Comparison of ENCODE assay signal across 28 cellular contexts in genomic region chr7:134535272-134535918, GRCh38. TPM values are rescaled to one million over a fixed set of nuclear protein-coding genes. Genes with fewer than 3 reads are reported as not detected.
"Had no signal": no experiment of that assay in that cellular context is flagged by ENCODE, and none has a peak within 500 bp of the region (broad histone marks: within the 10 kb centered on the region; RNA-seq: fewer than 3 reads in every experiment).

No MANE protein-coding gene starts in this region.

- H3K4me3 Mint-ChIP-seq: activated CD4-positive, alpha-beta T cell treated with anti-CD3 and anti-CD28 coated beads for 36 hours; activated T-cell treated with anti-CD3 and anti-CD28 coated beads, Interleukin-2, amount 50 U/mL, for 24 hours; activated T-helper 17 cell treated with anti-CD3 and anti-CD28 coated beads, Interleukin-2, amount 50 U/mL, for 72 hours; central memory CD8-positive, alpha-beta T cell; effector memory CD8-positive, alpha-beta T cell; natural killer cell; stimulated activated naive CD8-positive, alpha-beta T cell treated with anti-CD3 and anti-CD28 coated beads, Interleukin-15, Interleukin-2, amounts not matched to agents 100 ng/mL and 50 ng/mL, for 24 hours; WTC11 had no signal

- ATAC-seq: activated CD4-positive, alpha-beta T cell treated with anti-CD3 and anti-CD28 coated beads for 36 hours; activated naive CD4-positive, alpha-beta T cell treated with anti-CD3 and anti-CD28 coated beads, Interleukin-2, amount 50 U/mL, for 72 hours; activated T-helper 17 cell treated with anti-CD3 and anti-CD28 coated beads, Interleukin-2, amount 50 U/mL, for 72 hours; effector memory CD8-positive, alpha-beta T cell; esophagus mucosa; natural killer cell; WTC11 had no signal

- H3K4me1 ChIP-seq: adrenal gland, ascending aorta had no signal

- H3K27me3 Mint-ChIP-seq: activated T-cell treated with anti-CD3 and anti-CD28 coated beads, Interleukin-2, amount 50 U/mL, for 24 hours; stimulated activated naive CD8-positive, alpha-beta T cell treated with anti-CD3 and anti-CD28 coated beads, Interleukin-15, Interleukin-2, amounts not matched to agents 100 ng/mL and 50 ng/mL, for 24 hours had no signal

- H3K27ac Mint-ChIP-seq: activated CD4-positive, alpha-beta T cell treated with anti-CD3 and anti-CD28 coated beads for 36 hours; activated naive CD4-positive, alpha-beta T cell treated with anti-CD3 and anti-CD28 coated beads, Interleukin-2, amount 50 U/mL, for 72 hours; activated T-cell treated with anti-CD3 and anti-CD28 coated beads, Interleukin-2, amount 50 U/mL, for 24 hours; activated T-helper 17 cell treated with anti-CD3 and anti-CD28 coated beads, Interleukin-2, amount 50 U/mL, for 72 hours; effector memory CD8-positive, alpha-beta T cell; natural killer cell; stimulated activated naive CD8-positive, alpha-beta T cell treated with anti-CD3 and anti-CD28 coated beads, Interleukin-15, Interleukin-2, amounts not matched to agents 100 ng/mL and 50 ng/mL, for 24 hours; WTC11 had no signal

- DNase-seq: activated CD4-positive, alpha-beta T cell treated with anti-CD3 and anti-CD28 coated beads for 36 hours; activated CD4-positive, alpha-beta T cell treated with anti-CD3 and anti-CD28 coated beads, Interleukin-2, amount 50 U/mL, for 4 hours; activated CD8-positive, alpha-beta memory T cell treated with anti-CD3 and anti-CD28 coated beads for 24 hours; activated CD8-positive, alpha-beta memory T cell treated with anti-CD3 and anti-CD28 coated beads, Interleukin-2, amount 50 U/mL, for 4 hours; activated T-cell treated with anti-CD3 and anti-CD28 coated beads, Interleukin-2, amount 50 U/mL, for 24 hours; adrenal gland; brain microvascular endothelial cell; dorsolateral prefrontal cortex; effector memory CD8-positive, alpha-beta T cell; foreskin melanocyte; midbrain; natural killer cell; stimulated activated CD4-positive, alpha-beta T cell treated with anti-CD3 and anti-CD28 coated beads, Interleukin-1b, Interleukin-23, amount 100 ng/mL, for 48 hours; T-helper 1 cell; T-helper 9 cell had no signal

- H3K36me3 Mint-ChIP-seq: activated naive CD4-positive, alpha-beta T cell treated with anti-CD3 and anti-CD28 coated beads, Interleukin-2, amount 50 U/mL, for 72 hours; natural killer cell; WTC11 had no signal

- H3K9me3 Mint-ChIP-seq: activated naive CD4-positive, alpha-beta T cell treated with anti-CD3 and anti-CD28 coated beads, Interleukin-2, amount 50 U/mL, for 72 hours; activated T-cell treated with anti-CD3 and anti-CD28 coated beads, Interleukin-2, amount 50 U/mL, for 24 hours; activated T-helper 17 cell treated with anti-CD3 and anti-CD28 coated beads, Interleukin-2, amount 50 U/mL, for 72 hours; central memory CD8-positive, alpha-beta T cell; effector memory CD8-positive, alpha-beta T cell; natural killer cell; stimulated activated naive CD8-positive, alpha-beta T cell treated with anti-CD3 and anti-CD28 coated beads, Interleukin-15, Interleukin-2, amounts not matched to agents 100 ng/mL and 50 ng/mL, for 24 hours; WTC11 had no signal

- H3K4me1 Mint-ChIP-seq: activated CD4-positive, alpha-beta T cell treated with anti-CD3 and anti-CD28 coated beads for 36 hours; activated T-helper 17 cell treated with anti-CD3 and anti-CD28 coated beads, Interleukin-2, amount 50 U/mL, for 72 hours; central memory CD8-positive, alpha-beta T cell; natural killer cell; WTC11 had no signal

- H3K27ac ChIP-seq: adrenal gland, ascending aorta, brain microvascular endothelial cell, dorsolateral prefrontal cortex, skin epidermis had no signal

- H3K36me3 ChIP-seq: adrenal gland, ascending aorta, brain microvascular endothelial cell, tibial nerve had no signal

- H3K9me3 ChIP-seq: adrenal gland, ascending aorta, tibial nerve had no signal

- H3K27me3 ChIP-seq: adrenal gland, ascending aorta, brain microvascular endothelial cell, dorsolateral prefrontal cortex, tibial nerve had no signal

- H3K4me3 ChIP-seq: adrenal gland, ascending aorta, dorsolateral prefrontal cortex, skin epidermis, tibial nerve had no signal

RNA-seq across cellular contexts. Expression of gene AKR1B10, which starts 8.0 kb away (rescaled TPM):
- total RNA-seq: activated CD4-positive, alpha-beta T cell treated with anti-CD3 and anti-CD28 coated beads for 36 hours; activated naive CD4-positive, alpha-beta T cell treated with anti-CD3 and anti-CD28 coated beads, Interleukin-2, amount 50 U/mL, for 72 hours; activated T-helper 17 cell treated with anti-CD3 and anti-CD28 coated beads, Interleukin-2, amount 50 U/mL, for 72 hours; ascending aorta; endothelial cell of umbilical vein; lung microvascular endothelial cell; natural killer cell; osteocyte; progenitor cell of endocrine pancreas had no signal
- polyA plus RNA-seq: endothelial cell of umbilical vein had no signal

RNA-seq across cellular contexts. Expression of gene AKR1B15, which starts 13.5 kb away (rescaled TPM):
- total RNA-seq: activated CD4-positive, alpha-beta T cell treated with anti-CD3 and anti-CD28 coated beads for 36 hours; activated naive CD4-positive, alpha-beta T cell treated with anti-CD3 and anti-CD28 coated beads, Interleukin-2, amount 50 U/mL, for 72 hours; activated T-helper 17 cell treated with anti-CD3 and anti-CD28 coated beads, Interleukin-2, amount 50 U/mL, for 72 hours; ascending aorta; dorsolateral prefrontal cortex; endothelial cell of umbilical vein; lung microvascular endothelial cell; natural killer cell; osteocyte; progenitor cell of endocrine pancreas; WTC11 had no signal
- polyA plus RNA-seq: endothelial cell of umbilical vein had no signal
